Comparison of ENCODE assay signal across 13 cellular contexts in genomic region chr11:10868375-10868774, GRCh38.
"Had no signal": no experiment of that assay in that cellular context is flagged by ENCODE, and none has a peak within 500 bp of the region (broad histone marks: within the 10 kb centered on the region; RNA-seq: fewer than 3 reads in every experiment).

No MANE protein-coding gene starts in this region.

- H3K4me1 ChIP-seq: thyroid gland had no signal

- FAIRE-seq: urothelium cell line had no signal

- H3K27ac ChIP-seq: pancreas, thyroid gland, WERI-Rb-1 had no signal

- H3K9me3 ChIP-seq: pancreas, thyroid gland had no signal

- H3K27ac Mint-ChIP-seq: activated naive CD4-positive, alpha-beta T cell treated with anti-CD3 and anti-CD28 coated beads for 36 hours; naive thymus-derived CD8-positive, alpha-beta T cell; T-cell had no signal

- ATAC-seq: left lobe of liver; naive thymus-derived CD8-positive, alpha-beta T cell; pancreas; T-cell had no signal

- H3K27me3 Mint-ChIP-seq: naive thymus-derived CD8-positive, alpha-beta T cell; T-cell had no signal

- H3K4me3 Mint-ChIP-seq: activated naive CD4-positive, alpha-beta T cell treated with anti-CD3 and anti-CD28 coated beads for 36 hours; naive thymus-derived CD8-positive, alpha-beta T cell; T-cell had no signal

- H3K4me3 ChIP-seq: pancreas, sigmoid colon, thyroid gland had no signal

- H3K27me3 ChIP-seq: pancreas, sigmoid colon, thyroid gland had no signal

- DNase-seq: activated CD4-positive, alpha-beta T cell treated with anti-CD3 and anti-CD28 coated beads for 4 hours; activated CD8-positive, alpha-beta memory T cell treated with anti-CD3 and anti-CD28 coated beads, Interleukin-2, amount 50 U/mL, for 48 hours; activated naive CD4-positive, alpha-beta T cell treated with anti-CD3 and anti-CD28 coated beads for 36 hours; islet precursor cell; naive thymus-derived CD8-positive, alpha-beta T cell; pancreas; sigmoid colon; stimulated activated CD4-positive, alpha-beta T cell treated with anti-CD3 and anti-CD28 coated beads, Interleukin-1b, Interleukin-23, amount 100 ng/mL, for 48 hours; T-cell; thyroid gland; WERI-Rb-1 had no signal

- H3K36me3 ChIP-seq: pancreas, sigmoid colon, thyroid gland, WERI-Rb-1 had no signal
